In the genomic region with DNA sequence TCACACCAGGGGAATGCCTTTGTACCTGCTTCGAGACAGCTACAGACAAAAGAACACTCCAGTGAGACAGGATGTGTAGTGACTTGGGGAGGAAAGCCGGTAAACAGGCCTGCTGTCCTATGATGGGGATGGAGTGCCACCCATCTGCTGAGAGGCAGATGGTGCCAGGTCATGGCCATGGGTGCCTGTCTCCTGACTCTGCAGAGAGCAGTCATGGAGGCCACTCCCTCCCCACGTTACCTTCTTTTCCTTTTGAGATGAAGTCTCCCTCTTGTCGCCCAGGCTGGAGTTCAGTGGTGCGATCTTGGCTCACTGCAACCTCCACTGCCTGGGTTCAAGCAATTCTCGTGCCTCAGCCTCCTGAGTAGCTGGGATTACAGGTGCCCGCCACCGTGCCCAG, we compare ENCODE assay signal across 26 cellular contexts. TPM values are rescaled to one million over a fixed set of nuclear protein-coding genes. Genes with fewer than 3 reads are reported as not detected.
DNase-seq lines count a peak whose midpoint lies in the region; ATAC-seq and TF ChIP-seq lines count a peak whose summit lies in the region.
"Had no signal": no experiment of that assay in that cellular context is flagged by ENCODE, and none has a peak within 500 bp of the region (broad histone marks: within the 10 kb centered on the region; RNA-seq: fewer than 3 reads in every experiment).

No MANE protein-coding gene starts in this region.

- DNase-seq in DND-41 (no peak), T-cell (peak in 6 of 34 experiments; percentile 8 to 28 (median 16)), neural crest cell (ENCODE audit: low read depth, low spot score) (no peak), HCEC 1CT (no peak)
- DNase-seq: activated T-cell treated with anti-CD3 and anti-CD28 coated beads, Interleukin-2, amount 50 U/mL, for 4 hours; effector CD8-positive, alpha-beta T cell; erythroblast; foreskin keratinocyte; GOT3; immature natural killer cell; NCI-H1092 treated with DMSO at 0.1 percent for 48 hours; NCI-H82; psoas muscle; stimulated activated CD4-positive, alpha-beta T cell treated with anti-CD3 and anti-CD28 coated beads, Interleukin-4, amount 100 ng/mL, for 1 hour; stimulated activated naive CD4-positive, alpha-beta T cell treated with Interleukin-2 at 50 U/mL for 16 hours had no signal

- H2AFZ ChIP-seq in DND-41 (ENCODE audit: low read depth, low read length) = no peak overlapping the region
- H2AFZ ChIP-seq: hepatocyte had no signal

- H3K9me3 Mint-ChIP-seq in T-cell = no peaks in the 10 kb centered on the region
- H3K9me3 Mint-ChIP-seq in neural crest cell = no peaks in the 10 kb centered on the region
- H3K9me3 Mint-ChIP-seq: activated T-cell treated with anti-CD3 and anti-CD28 coated beads, Interleukin-2, amount 50 U/mL, for 4 hours; immature natural killer cell had no signal

- H3K4me1 ChIP-seq in BLaER1 treated with 17β-estradiol and CSF1 and Interleukin-3, amounts not matched to agents 10 nM and 100 nM = peaks cover 9 to 45% (median 25%) of the 10 kb centered on the region in 10 experiments; a peak in 19 of 20 replicates
- no peaks in the 10 kb centered on the region for H3K4me1 ChIP-seq in DND-41 (ENCODE audit: insufficient read depth, low read length)
- H3K4me1 ChIP-seq: ascending aorta, foreskin keratinocyte, psoas muscle had no signal

- no peaks in the 10 kb centered on the region for H3K27me3 ChIP-seq in BLaER1 treated with 17β-estradiol and CSF1 and Interleukin-3, amounts not matched to agents 10 nM and 100 nM
- H3K27me3 ChIP-seq in DND-41 (ENCODE audit: insufficient read depth, low read length, poor library complexity) = no peaks in the 10 kb centered on the region
- H3K27me3 ChIP-seq: ascending aorta, hepatocyte had no signal

- H3K4me3 ChIP-seq in BLaER1 treated with 17β-estradiol and CSF1 and Interleukin-3, amounts not matched to agents 10 nM and 100 nM = no peak overlapping the region
- H3K4me3 ChIP-seq in DND-41 (ENCODE audit: low read depth in 1 of 2, low read length in 2 of 2) = no peak overlapping the region
- H3K4me3 ChIP-seq: ascending aorta, hepatocyte, psoas muscle, skin epidermis, thoracic aorta had no signal

- H3K9me3 ChIP-seq in BLaER1 treated with 17β-estradiol and CSF1 and Interleukin-3, amounts not matched to agents 10 nM and 100 nM (replicated peaks in 1 of 11) = no peaks in the 10 kb centered on the region
- H3K9me3 ChIP-seq in DND-41 (ENCODE audit: insufficient read depth, low read length, severe bottlenecking) = no peaks in the 10 kb centered on the region
- H3K9me3 ChIP-seq: ascending aorta, psoas muscle, thoracic aorta had no signal

- ATAC-seq in DND-41 (ENCODE audit: insufficient read depth, low read depth) (no peak), T-cell (replicated peaks in 1 of 4) (peak; percentile 58 to 97 (median 73)), HG02970 (IDR thresholded peaks at IDR 0.05; ENCODE audit: low FRiP score, unreplicated experiment) (no peak), HG03565 (IDR thresholded peaks at IDR 0.05; ENCODE audit: unreplicated experiment) (no peak)
- ATAC-seq: activated CD4-positive, CD25-positive, alpha-beta regulatory T cell treated with anti-CD3 and anti-CD28 coated beads, Interleukin-2, amount 50 U/mL, for 24 hours; activated T-cell treated with anti-CD3 and anti-CD28 coated beads, Interleukin-2, amount 50 U/mL, for 4 hours; foreskin keratinocyte; psoas muscle had no signal

- H3K4me1 Mint-ChIP-seq in T-cell (peaks cover 7 to 9% (median 8%) of the 10 kb centered on the region in 3 donors), neural crest cell (no peaks in the 10 kb centered on the region)
- H3K4me1 Mint-ChIP-seq: immature natural killer cell had no signal

- H3K36me3 Mint-ChIP-seq in T-cell (no peaks in the 10 kb centered on the region), neural crest cell (ENCODE audit: low read depth) (no peaks in the 10 kb centered on the region)
- H3K36me3 Mint-ChIP-seq: activated naive CD8-positive, alpha-beta T cell; immature natural killer cell had no signal

- peak overlapping the region in 10 of 11 experiments; percentile 6 to 81 (median 40); a peak in 13 of 22 replicates for H3K4me2 ChIP-seq in BLaER1 treated with 17β-estradiol and CSF1 and Interleukin-3, amounts not matched to agents 10 nM and 100 nM
- no peak overlapping the region for H3K4me2 ChIP-seq in DND-41 (ENCODE audit: insufficient read depth, low read length)
- H3K4me2 ChIP-seq: hepatocyte had no signal

- peak overlapping the region; percentile 46 to 86 for H3K27ac Mint-ChIP-seq in T-cell
- peak overlapping the region; percentile 62 for H3K27ac Mint-ChIP-seq in neural crest cell (ENCODE audit: unreplicated experiment)
- H3K27ac Mint-ChIP-seq: activated naive CD8-positive, alpha-beta T cell; immature natural killer cell had no signal

- H3K9ac ChIP-seq in BLaER1 treated with 17β-estradiol and CSF1 and Interleukin-3, amounts not matched to agents 10 nM and 100 nM = no peak overlapping the region
- no peak overlapping the region for H3K9ac ChIP-seq in DND-41 (ENCODE audit: low read depth, low read length)

- CTCF ChIA-PET in T-cell (lab: Charles Lee) = no interaction called here

- H3K79me2 ChIP-seq in DND-41 (ENCODE audit: insufficient read depth, low read length) = no peaks in the 10 kb centered on the region
- H3K79me2 ChIP-seq: hepatocyte had no signal

- H3K27me3 Mint-ChIP-seq in T-cell (peaks cover 0 to 6% of the 10 kb centered on the region in 2 donors), neural crest cell (ENCODE audit: low read depth) (no peaks in the 10 kb centered on the region)
- H3K27me3 Mint-ChIP-seq: activated naive CD8-positive, alpha-beta T cell had no signal

- no peak overlapping the region for H3K27ac ChIP-seq in BLaER1 treated with 17β-estradiol and CSF1 and Interleukin-3, amounts not matched to agents 10 nM and 100 nM
- H3K27ac ChIP-seq in DND-41 (ENCODE audit: low read length) = peak overlapping the region; percentile 50; the same call in 1 of the 2 replicates
- H3K27ac ChIP-seq: ascending aorta, foreskin keratinocyte, hepatocyte, psoas muscle, skin epidermis, thoracic aorta had no signal

- no peak for TF ChIP-seq CTCF in DND-41 (IDR thresholded peaks at IDR 0.05; ENCODE audit: borderline replicate concordance, extremely low read depth, low read length, poor library complexity, severe bottlenecking)
- TF ChIP-seq CTCF in neural crest cell (conservative IDR thresholded peaks at IDR 0.05) = no peak

- no peak overlapping the region for H3K4me3 Mint-ChIP-seq in T-cell
- H3K4me3 Mint-ChIP-seq in neural crest cell = no peak overlapping the region
- H3K4me3 Mint-ChIP-seq: activated naive CD8-positive, alpha-beta T cell; activated T-cell treated with anti-CD3 and anti-CD28 coated beads, Interleukin-2, amount 50 U/mL, for 4 hours; immature natural killer cell had no signal

- H4K20me1 ChIP-seq in BLaER1 treated with 17β-estradiol and CSF1 and Interleukin-3, amounts not matched to agents 10 nM and 100 nM = no peaks in the 10 kb centered on the region; a peak in 1 of 22 replicates
- H4K20me1 ChIP-seq in DND-41 (ENCODE audit: insufficient read depth, low read length) = no peaks in the 10 kb centered on the region

- POLR2A ChIA-PET in T-cell (lab: Charles Lee) = no interaction called here

- H3K36me3 ChIP-seq in BLaER1 treated with 17β-estradiol and CSF1 and Interleukin-3, amounts not matched to agents 10 nM and 100 nM = no peaks in the 10 kb centered on the region
- no peaks in the 10 kb centered on the region for H3K36me3 ChIP-seq in DND-41 (ENCODE audit: insufficient read depth, low read length)
- H3K36me3 ChIP-seq: ascending aorta, thoracic aorta had no signal

RNA-seq across cellular contexts. Expression of gene TNFRSF13B, which starts 42.6 kb away (rescaled TPM):
- 1 to 10 TPM in 3 of 5 donors, under 1 TPM in 1, not detected in 1; 0.60 to 7.2 (median 5.0) TPM for total RNA-seq in T-cell
- not detected in 2 replicates for total RNA-seq in neural crest cell
- total RNA-seq: ascending aorta, Daoy, foreskin keratinocyte, hepatocyte, lower leg skin, psoas muscle, thoracic aorta had no signal

Comparison
In these comparisons a context has a peak if more than half of its experiments do, and no peak if none do; other contexts are left out.
1. ATAC-seq: peak in T-cell (4 of 4); none in DND-41 (single experiment), HG02970 (single experiment) and HG03565 (single experiment).